ENCODE assay signal across 8 cellular contexts in genomic region chr6:108556864-108557493, GRCh38. TPM values are rescaled to one million over a fixed set of nuclear protein-coding genes. Genes with fewer than 3 reads are reported as not detected.
DNase-seq lines count a peak whose midpoint lies in the region; ATAC-seq, FAIRE-seq and TF ChIP-seq lines count a peak whose summit lies in the region.

No MANE protein-coding gene starts in this region.

- peaks cover 2% of the 10 kb centered on the region for H3K79me1 ChIP-seq in mesendoderm (ENCODE audit: low read length)

- H3K4me1 Mint-ChIP-seq in stimulated activated naive CD8-positive, alpha-beta T cell treated with anti-CD3 and anti-CD28 coated beads, Interleukin-15, Interleukin-2, amounts not matched to agents 100 ng/mL and 50 ng/mL, for 24 hours (ENCODE audit: low read depth) = peaks cover 16% of the 10 kb centered on the region
- peaks cover 19% of the 10 kb centered on the region for H3K4me1 Mint-ChIP-seq in brain

- H2BK5ac ChIP-seq in mesendoderm (ENCODE audit: low read length) = peak overlapping the region; percentile 70

- H3K4me2 ChIP-seq in mesendoderm (ENCODE audit: low read length) = peak overlapping the region; percentile 96

- ATAC-seq in stimulated activated naive CD8-positive, alpha-beta T cell treated with anti-CD3 and anti-CD28 coated beads, Interleukin-15, Interleukin-2, amounts not matched to agents 100 U/mL and 50 U/mL, for 24 hours = no peak
- ATAC-seq in HG03280 (IDR thresholded peaks at IDR 0.05; ENCODE audit: unreplicated experiment) (no peak), GM18909 (IDR thresholded peaks at IDR 0.05; ENCODE audit: poor library complexity, unreplicated experiment) (no peak)

- H3K56ac ChIP-seq in mesendoderm (ENCODE audit: low read length) = peak overlapping the region; percentile 96

- no peaks in the 10 kb centered on the region for H3K36me3 Mint-ChIP-seq in stimulated activated naive CD8-positive, alpha-beta T cell treated with anti-CD3 and anti-CD28 coated beads, Interleukin-15, Interleukin-2, amounts not matched to agents 100 ng/mL and 50 ng/mL, for 24 hours (ENCODE audit: low read depth)
- peaks cover 2% of the 10 kb centered on the region for H3K36me3 Mint-ChIP-seq in brain

- H3K9me3 Mint-ChIP-seq in stimulated activated naive CD8-positive, alpha-beta T cell treated with anti-CD3 and anti-CD28 coated beads, Interleukin-15, Interleukin-2, amounts not matched to agents 100 ng/mL and 50 ng/mL, for 24 hours = no peaks in the 10 kb centered on the region
- peaks cover 0 to 1% (median 0%) of the 10 kb centered on the region in 5 experiments for H3K9me3 Mint-ChIP-seq in brain

- no peaks in the 10 kb centered on the region for H3K27me3 ChIP-seq in mesendoderm (ENCODE audit: insufficient read depth, low read length, poor library complexity)

- H3K18ac ChIP-seq in mesendoderm (ENCODE audit: low read length) = no peak overlapping the region

- peaks cover 5% of the 10 kb centered on the region for H3K79me2 ChIP-seq in mesendoderm (ENCODE audit: control insufficient read depth, insufficient read depth, low read length)

- peak overlapping the region; percentile 59 for H3K4me3 ChIP-seq in mesendoderm (ENCODE audit: low read length)

- no peak for TF ChIP-seq CTCF in brain (conservative IDR thresholded peaks at IDR 0.05)

- no peak overlapping the region for H4K5ac ChIP-seq in mesendoderm (ENCODE audit: low read length)

- no peak overlapping the region for H3K27ac ChIP-seq in mesendoderm (ENCODE audit: low read depth, low read length)

- peak overlapping the region; percentile 91 for H3K9ac ChIP-seq in mesendoderm (ENCODE audit: low read length)

- no CpG with 5 or more reads among the region's 16 CpGs for WGBS in mesendoderm (ENCODE audit: extremely low coverage, insufficient coverage, low lambda C conversion rate)

- no peak overlapping the region for H2BK120ac ChIP-seq in mesendoderm (ENCODE audit: low read depth, low read length)

- no peaks in the 10 kb centered on the region for H3K36me3 ChIP-seq in mesendoderm (ENCODE audit: control insufficient read depth, insufficient read depth, low read length)

- H3K27me3 Mint-ChIP-seq in stimulated activated naive CD8-positive, alpha-beta T cell treated with anti-CD3 and anti-CD28 coated beads, Interleukin-15, Interleukin-2, amounts not matched to agents 100 ng/mL and 50 ng/mL, for 24 hours = peaks cover 17% of the 10 kb centered on the region
- H3K27me3 Mint-ChIP-seq in brain = peaks cover 16% of the 10 kb centered on the region

- H3K4me3 Mint-ChIP-seq in stimulated activated naive CD8-positive, alpha-beta T cell treated with anti-CD3 and anti-CD28 coated beads, Interleukin-15, Interleukin-2, amounts not matched to agents 100 ng/mL and 50 ng/mL, for 24 hours = peak overlapping the region; percentile 94
- peak overlapping the region; percentile 88 to 99 (median 90) for H3K4me3 Mint-ChIP-seq in brain

- H3K27ac Mint-ChIP-seq in stimulated activated naive CD8-positive, alpha-beta T cell treated with anti-CD3 and anti-CD28 coated beads, Interleukin-15, Interleukin-2, amounts not matched to agents 100 ng/mL and 50 ng/mL, for 24 hours = peak overlapping the region; percentile 55
- peak overlapping the region; percentile 91 to 95 (median 94) for H3K27ac Mint-ChIP-seq in brain

- no peak overlapping the region for H4K8ac ChIP-seq in mesendoderm (ENCODE audit: low read depth, low read length)

- H3K23ac ChIP-seq in mesendoderm (ENCODE audit: low read length) = no peak overlapping the region

- no peak overlapping the region for H2BK15ac ChIP-seq in mesendoderm (replicated peaks; ENCODE audit: low read depth)

- no peak for FAIRE-seq in HTR-8/SVneo (lab: Jason Lieb, UNC)

- no peak overlapping the region for H3K4ac ChIP-seq in mesendoderm (ENCODE audit: low read depth, low read length)

- H2AK5ac ChIP-seq in mesendoderm (ENCODE audit: low read length) = no peak overlapping the region

- peaks cover 8% of the 10 kb centered on the region for H3K4me1 ChIP-seq in mesendoderm (ENCODE audit: control insufficient read depth, low read depth, low read length)

- no peak for DNase-seq in stimulated activated naive CD8-positive, alpha-beta T cell treated with anti-CD3 and anti-CD28 coated beads, Interleukin-15, Interleukin-2, amounts not matched to agents 100 U/mL and 50 U/mL, for 24 hours
- DNase-seq in mesendoderm (peak; percentile 26), HTR-8/SVneo (ENCODE audit: insufficient read length, low spot score) (no peak), LoVo (ENCODE audit: low spot score) (no peak)

RNA-seq across cellular contexts. Expression of gene FOXO3, which starts 3.7 kb away (rescaled TPM):
- 23.1 TPM for polyA plus RNA-seq in brain (ENCODE audit: insufficient read depth, low read depth, low replicate concordance)
- polyA plus RNA-seq in mesendoderm (2013, experiment 1 of 2) = 14.4 TPM
- 14.2 TPM for polyA plus RNA-seq in mesendoderm (2013, experiment 2 of 2)
